In the genomic region with DNA sequence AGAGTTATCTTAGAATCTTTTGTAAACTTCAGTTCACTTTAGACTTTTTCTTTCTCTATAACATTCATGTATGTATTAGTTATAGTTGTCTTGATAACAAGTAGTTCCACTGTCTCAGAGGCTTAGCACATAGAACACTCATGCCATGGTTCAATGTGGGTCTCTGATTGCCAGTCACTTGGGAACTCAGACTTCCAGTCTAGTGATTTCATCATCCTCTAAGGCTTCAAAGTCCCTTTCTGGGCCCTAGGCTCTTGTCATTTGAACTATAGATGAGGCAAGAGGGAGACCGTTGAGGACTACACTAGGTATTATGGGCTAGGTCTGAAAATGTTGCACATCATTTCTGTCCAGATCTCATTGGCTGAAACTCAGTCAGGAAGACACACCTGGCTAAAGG, we compare ENCODE assay signal across 26 cellular contexts.
"Had no signal": no experiment of that assay in that cellular context is flagged by ENCODE, and none has a peak within 500 bp of the region (broad histone marks: within the 10 kb centered on the region; RNA-seq: fewer than 3 reads in every experiment).

No MANE protein-coding gene starts in this region.

- H3K79me2 ChIP-seq: hepatocyte had no signal

- H3K27ac ChIP-seq: breast epithelium, hepatocyte, left lung, ovary, prostate gland, stomach, transverse colon, uterus had no signal

- DNase-seq: activated CD4-positive, alpha-beta memory T cell treated with anti-CD3 and anti-CD28 coated beads for 36 hours; activated CD4-positive, alpha-beta T cell treated with anti-CD3 and anti-CD28 coated beads for 4 hours; activated CD4-positive, CD25-positive, alpha-beta regulatory T cell; activated effector memory CD4-positive, alpha-beta T cell treated with Interleukin-2 at 50 U/mL for 16 hours; activated naive CD4-positive, alpha-beta T cell treated with anti-CD3 and anti-CD28 coated beads for 36 hours; activated naive CD8-positive, alpha-beta T cell treated with anti-CD3 and anti-CD28 coated beads, Interleukin-2, amount 10 ng/mL, durations not matched to agents 7 days and 5 days; activated T-cell treated with anti-CD3 and anti-CD28 coated beads, Interleukin-2, amount 50 U/mL, for 72 hours; amniotic stem cell; effector memory CD4-positive, alpha-beta T cell; foreskin melanocyte; immature natural killer cell; left lung; mammary epithelial cell; ovary; stimulated activated CD4-positive, alpha-beta T cell treated with anti-CD3 and anti-CD28 coated beads, Interleukin-2, amount 100 ng/mL, for 24 hours; stomach; transverse colon; uterus had no signal

- H2AFZ ChIP-seq: hepatocyte had no signal

- H3K36me3 Mint-ChIP-seq: activated CD4-positive, alpha-beta memory T cell treated with anti-CD3 and anti-CD28 coated beads for 36 hours; activated naive CD8-positive, alpha-beta T cell treated with anti-CD3 and anti-CD28 coated beads, Interleukin-2, amount 10 ng/mL, durations not matched to agents 7 days and 5 days; immature natural killer cell; mesothelial cell of epicardium; stimulated activated effector memory CD8-positive, alpha-beta T cell treated with anti-CD3 and anti-CD28 coated beads, Interleukin-12 subunit alpha, Interleukin-12 subunit beta, amount 100 ng/mL, for 72 hours had no signal

- H3K27ac Mint-ChIP-seq: activated CD4-positive, alpha-beta memory T cell treated with anti-CD3 and anti-CD28 coated beads for 36 hours; activated naive CD4-positive, alpha-beta T cell treated with anti-CD3 and anti-CD28 coated beads for 36 hours; activated naive CD8-positive, alpha-beta T cell treated with anti-CD3 and anti-CD28 coated beads, Interleukin-2, amount 10 ng/mL, durations not matched to agents 7 days and 5 days; activated T-cell treated with anti-CD3 and anti-CD28 coated beads, Interleukin-2, amount 50 U/mL, for 72 hours; immature natural killer cell; mesothelial cell of epicardium; natural killer cell treated with Interleukin-12 subunit alpha and Interleukin-12 subunit beta and Interleukin-15 and Interleukin-18, amount 100 ng/mL, for 72 hours; stimulated activated effector memory CD8-positive, alpha-beta T cell treated with anti-CD3 and anti-CD28 coated beads, Interleukin-12 subunit alpha, Interleukin-12 subunit beta, amount 100 ng/mL, for 72 hours had no signal

- H3K4me1 Mint-ChIP-seq: activated naive CD8-positive, alpha-beta T cell treated with anti-CD3 and anti-CD28 coated beads, Interleukin-2, amount 10 ng/mL, durations not matched to agents 7 days and 5 days; central memory CD8-positive, alpha-beta T cell; immature natural killer cell; mesothelial cell of epicardium; stimulated activated effector memory CD8-positive, alpha-beta T cell treated with anti-CD3 and anti-CD28 coated beads, Interleukin-12 subunit alpha, Interleukin-12 subunit beta, amount 100 ng/mL, for 72 hours had no signal

- FAIRE-seq: colon had no signal

- H3K4me3 Mint-ChIP-seq: activated CD4-positive, alpha-beta memory T cell treated with anti-CD3 and anti-CD28 coated beads for 36 hours; activated naive CD4-positive, alpha-beta T cell treated with anti-CD3 and anti-CD28 coated beads for 36 hours; activated naive CD8-positive, alpha-beta T cell treated with anti-CD3 and anti-CD28 coated beads, Interleukin-2, amount 10 ng/mL, durations not matched to agents 7 days and 5 days; activated T-cell treated with anti-CD3 and anti-CD28 coated beads, Interleukin-2, amount 50 U/mL, for 72 hours; central memory CD8-positive, alpha-beta T cell; immature natural killer cell; mesothelial cell of epicardium; natural killer cell treated with Interleukin-12 subunit alpha and Interleukin-12 subunit beta and Interleukin-15 and Interleukin-18, amount 100 ng/mL, for 72 hours; stimulated activated effector memory CD8-positive, alpha-beta T cell treated with anti-CD3 and anti-CD28 coated beads, Interleukin-12 subunit alpha, Interleukin-12 subunit beta, amount 100 ng/mL, for 72 hours had no signal

- ATAC-seq: activated T-cell treated with anti-CD3 and anti-CD28 coated beads, Interleukin-2, amount 50 U/mL, for 72 hours; left lung; natural killer cell treated with Interleukin-12 subunit alpha and Interleukin-12 subunit beta and Interleukin-15 and Interleukin-18, amount 100 ng/mL, for 72 hours; stimulated activated effector memory CD8-positive, alpha-beta T cell treated with anti-CD3 and anti-CD28 coated beads, Interleukin-12 subunit alpha, Interleukin-12 subunit beta, amount 100 ng/mL, for 72 hours had no signal

- H3K27me3 ChIP-seq: breast epithelium, hepatocyte, ovary, uterus had no signal

- H3K9me3 Mint-ChIP-seq: activated naive CD4-positive, alpha-beta T cell treated with anti-CD3 and anti-CD28 coated beads for 36 hours; central memory CD8-positive, alpha-beta T cell; immature natural killer cell; stimulated activated effector memory CD8-positive, alpha-beta T cell treated with anti-CD3 and anti-CD28 coated beads, Interleukin-12 subunit alpha, Interleukin-12 subunit beta, amount 100 ng/mL, for 72 hours had no signal

- H3K4me1 ChIP-seq: breast epithelium, left lung, prostate gland, stomach, transverse colon, uterus had no signal

- H3K4me3 ChIP-seq: breast epithelium, hepatocyte, left lung, ovary, prostate gland, stomach, transverse colon, uterus had no signal

- H3K36me3 ChIP-seq: breast epithelium, left lung, ovary, prostate gland, stomach, transverse colon, uterus had no signal

- H3K9me3 ChIP-seq: breast epithelium, left lung, ovary, prostate gland, stomach, transverse colon, uterus had no signal

- H3K4me2 ChIP-seq: hepatocyte had no signal
